Comparison of ENCODE assay signal across 20 cellular contexts in genomic region chr7:156012412-156012811, GRCh38.
"Had no signal": no experiment of that assay in that cellular context is flagged by ENCODE, and none has a peak within 500 bp of the region (broad histone marks: within the 10 kb centered on the region; RNA-seq: fewer than 3 reads in every experiment).

No MANE protein-coding gene starts in this region.

- H3K4me3 Mint-ChIP-seq: mesothelial cell of epicardium, naive B cell had no signal

- ATAC-seq: gastrocnemius medialis, heart right ventricle, left cardiac atrium, left lung, left ventricle myocardium superior, lower lobe of right lung, mucosa of descending colon had no signal

- H3K4me3 ChIP-seq: coronary artery, dorsolateral prefrontal cortex, esophagus squamous epithelium, gastrocnemius medialis, heart right ventricle, left lung, lower lobe of right lung, mucosa of descending colon had no signal

- H3K27ac Mint-ChIP-seq: mesothelial cell of epicardium, naive B cell had no signal

- DNase-seq: dermis blood vessel endothelial cell; dorsolateral prefrontal cortex; effector CD4-positive, alpha-beta T cell; effector memory CD4-positive, alpha-beta T cell; esophagus squamous epithelium; foreskin fibroblast; foreskin melanocyte; gastrocnemius medialis; glutamatergic neuron; heart right ventricle; hippocampal formation; left cardiac atrium; left lung; left ventricle myocardium superior; lower lobe of right lung; mesenchymal stem cell; mucosa of descending colon; naive B cell had no signal

- H3K27me3 Mint-ChIP-seq: naive B cell had no signal

- H3K36me3 ChIP-seq: esophagus squamous epithelium, gastrocnemius medialis, heart right ventricle, left lung, lower lobe of right lung had no signal

- H3K9me3 ChIP-seq: esophagus squamous epithelium, gastrocnemius medialis, left lung, mucosa of descending colon had no signal

- H3K36me3 Mint-ChIP-seq: mesothelial cell of epicardium, naive B cell had no signal

- H3K4me1 ChIP-seq: esophagus squamous epithelium, gastrocnemius medialis, heart right ventricle, left lung, lower lobe of right lung had no signal

- H3K27ac ChIP-seq: coronary artery, dorsolateral prefrontal cortex, esophagus squamous epithelium, gastrocnemius medialis, heart right ventricle, left lung, lower lobe of right lung had no signal

- H3K4me1 Mint-ChIP-seq: mesothelial cell of epicardium, naive B cell had no signal

- H3K27me3 ChIP-seq: gastrocnemius medialis, left lung had no signal
